In genomic region chr9:126670270-126670669, GRCh38 we compare ENCODE assay signal across 34 cellular contexts. TPM values are rescaled to one million over a fixed set of nuclear protein-coding genes. Genes with fewer than 3 reads are reported as not detected.
"Had no signal": no experiment of that assay in that cellular context is flagged by ENCODE, and none has a peak within 500 bp of the region (broad histone marks: within the 10 kb centered on the region; RNA-seq: fewer than 3 reads in every experiment).

No MANE protein-coding gene starts in this region.

- H3K27ac ChIP-seq: adrenal gland, body of pancreas, cardiac muscle cell, coronary artery, esophagus muscularis mucosa, foreskin keratinocyte, gastrocnemius medialis, heart left ventricle had no signal

- DNase-seq: activated CD4-positive, alpha-beta memory T cell treated with anti-CD3 and anti-CD28 coated beads for 36 hours; activated CD4-positive, alpha-beta T cell treated with anti-CD3 and anti-CD28 coated beads for 36 hours; activated CD4-positive, alpha-beta T cell treated with anti-CD3 and anti-CD28 coated beads, Interleukin-2, amount 10 ng/mL, durations not matched to agents 24 days and 14 days; activated CD4-positive, CD25-positive, alpha-beta regulatory T cell; activated CD4-positive, CD25-positive, alpha-beta regulatory T cell treated with anti-CD3 and anti-CD28 coated beads, Interleukin-2, amount 50 U/mL, for 72 hours; activated CD8-positive, alpha-beta memory T cell treated with anti-CD3 and anti-CD28 coated beads, Interleukin-2, amount 10 ng/mL, durations not matched to agents 7 days and 5 days; activated CD8-positive, alpha-beta memory T cell treated with anti-CD3 and anti-CD28 coated beads, Interleukin-2, amount 50 U/mL, for 4 hours; activated CD8-positive, alpha-beta T cell treated with anti-CD3 and anti-CD28 coated beads, Interleukin-2, amount 10 ng/mL, durations not matched to agents 7 days and 5 days; activated effector memory CD4-positive, alpha-beta T cell treated with anti-CD3 and anti-CD28 coated beads, Interleukin-2, amount 50 U/mL, for 16 hours; activated naive CD4-positive, alpha-beta T cell treated with anti-CD3 and anti-CD28 coated beads for 36 hours; activated naive CD8-positive, alpha-beta T cell treated with anti-CD3 and anti-CD28 coated beads for 36 hours; activated naive CD8-positive, alpha-beta T cell treated with anti-CD3 and anti-CD28 coated beads, Interleukin-2, amount 50 U/mL, for 24 hours; activated T-cell treated with anti-CD3 and anti-CD28 coated beads, Interleukin-2, amount 50 U/mL, for 1 hour; activated T-cell treated with anti-CD3 and anti-CD28 coated beads, Interleukin-2, amount 50 U/mL, for 48 hours; adrenal gland; amygdala; aorta; body of pancreas; effector CD4-positive, alpha-beta T cell; effector memory CD8-positive, alpha-beta T cell; gastrocnemius medialis; glutamatergic neuron; heart left ventricle; T-helper 2 cell had no signal

- H3K27me3 ChIP-seq: foreskin keratinocyte had no signal

- H3K4me3 ChIP-seq: adrenal gland, body of pancreas, cardiac muscle cell, coronary artery, esophagus muscularis mucosa, gastrocnemius medialis, heart left ventricle had no signal

- H3K4me1 ChIP-seq: adrenal gland, body of pancreas, gastrocnemius medialis had no signal

- FAIRE-seq: endometrium, endothelial cell of umbilical vein had no signal

- ATAC-seq: activated CD8-positive, alpha-beta memory T cell treated with anti-CD3 and anti-CD28 coated beads, Interleukin-2, amount 10 ng/mL, durations not matched to agents 7 days and 5 days; activated CD8-positive, alpha-beta T cell treated with anti-CD3 and anti-CD28 coated beads, Interleukin-2, amount 10 ng/mL, durations not matched to agents 7 days and 5 days; activated naive CD8-positive, alpha-beta T cell treated with anti-CD3 and anti-CD28 coated beads, Interleukin-2, amount 50 U/mL, for 24 hours; body of pancreas; effector memory CD8-positive, alpha-beta T cell; foreskin keratinocyte; gastrocnemius medialis; heart left ventricle had no signal

- H3K9me3 ChIP-seq: adrenal gland, body of pancreas, esophagus muscularis mucosa, gastrocnemius medialis, heart left ventricle had no signal

- H3K36me3 ChIP-seq: adrenal gland, cardiac muscle cell, esophagus muscularis mucosa, gastrocnemius medialis, heart left ventricle had no signal

RNA-seq across cellular contexts. Expression of gene LMX1B, which starts 56.5 kb away (rescaled TPM):
- total RNA-seq: activated CD4-positive, alpha-beta memory T cell treated with anti-CD3 and anti-CD28 coated beads for 36 hours; activated CD4-positive, alpha-beta T cell treated with anti-CD3 and anti-CD28 coated beads for 36 hours; activated CD4-positive, alpha-beta T cell treated with anti-CD3 and anti-CD28 coated beads, Interleukin-2, amount 10 ng/mL, durations not matched to agents 24 days and 14 days; activated CD8-positive, alpha-beta memory T cell treated with anti-CD3 and anti-CD28 coated beads for 36 hours; activated CD8-positive, alpha-beta memory T cell treated with anti-CD3 and anti-CD28 coated beads, Interleukin-2, amount 10 ng/mL, durations not matched to agents 7 days and 5 days; activated CD8-positive, alpha-beta T cell treated with anti-CD3 and anti-CD28 coated beads, Interleukin-2, amount 10 ng/mL, durations not matched to agents 7 days and 5 days; activated naive CD4-positive, alpha-beta T cell treated with anti-CD3 and anti-CD28 coated beads for 36 hours; activated naive CD8-positive, alpha-beta T cell treated with anti-CD3 and anti-CD28 coated beads for 36 hours; activated T-helper 1 cell treated with anti-CD3 and anti-CD28 coated beads, Interleukin-12 subunit alpha, Interleukin-12 subunit beta, Interleukin-2, Interleukin-4 antibody, amounts not matched to agents 30 ng/mL and 10 ng/mL and 1 ng/mL, durations not matched to agents 14 hours and 24 hours and 36 hours; activated T-helper 2 cell treated with anti-CD3 and anti-CD28 coated beads, Interferon-gamma antibody, Interleukin-2, Interleukin-4, amounts not matched to agents 10 μg/mL and 5 μg/mL and 100 μg/mL, durations not matched to agents 14 hours and 24 hours and 36 hours; cardiac muscle cell; endothelial cell of umbilical vein; T-helper 1 cell treated with Interleukin-12 subunit alpha and Interleukin-12 subunit beta and Interleukin-4 antibody, amounts not matched to agents 30 ng/mL and 1 ng/mL, for 36 hours had no signal
- polyA plus RNA-seq: aorta, cardiac muscle cell, endothelial cell of umbilical vein had no signal
